8 cellular contexts compared by ENCODE assay signal in genomic region chr7:23247602-23248335, GRCh38. TPM values are rescaled to one million over a fixed set of nuclear protein-coding genes. Genes with fewer than 3 reads are reported as not detected.
DNase-seq lines count a peak whose midpoint lies in the region; ATAC-seq, FAIRE-seq and TF ChIP-seq lines count a peak whose summit lies in the region.

No MANE protein-coding gene starts in this region.

- H3K4me3 Mint-ChIP-seq in activated T-helper 1 cell treated with anti-CD3 and anti-CD28 coated beads, Interleukin-12 subunit alpha, Interleukin-12 subunit beta, Interleukin-2, Interleukin-4 antibody, amounts not matched to agents 30 ng/mL and 10 ng/mL and 1 ng/mL, durations not matched to agents 14 hours and 24 hours and 36 hours, result no peak overlapping the region

- H3K4me3 ChIP-seq in AG04449 (ENCODE audit: low read depth, low read length) (peak overlapping the region; percentile 57), HUES64 (ENCODE audit: low read length) (peak overlapping the region; percentile 25; the same call in 1 of the 2 replicates)

- 73% methylated on average over 53 of the region's 53 CpGs for WGBS in HUES64

- H3K4me1 ChIP-seq in HUES64 (ENCODE audit: insufficient read depth, low read length), result no peaks in the 10 kb centered on the region

- H3K27me3 Mint-ChIP-seq in activated T-helper 1 cell treated with anti-CD3 and anti-CD28 coated beads, Interleukin-12 subunit alpha, Interleukin-12 subunit beta, Interleukin-2, Interleukin-4 antibody, amounts not matched to agents 30 ng/mL and 10 ng/mL and 1 ng/mL, durations not matched to agents 14 hours and 24 hours and 36 hours (ENCODE audit: insufficient read depth), result peaks cover 78% of the 10 kb centered on the region

- intact Hi-C loops in activated T-helper 1 cell treated with anti-CD3 and anti-CD28 coated beads, Interleukin-12 subunit alpha, Interleukin-12 subunit beta, Interleukin-2, Interleukin-4 antibody, amounts not matched to agents 30 ng/mL and 10 ng/mL and 1 ng/mL, durations not matched to agents 14 hours and 24 hours and 36 hours (cut with micrococcal nuclease), result no loop called here

- no peak for TF ChIP-seq POLR2A in H54 (IDR thresholded peaks at IDR 0.05; ENCODE audit: low read depth, low read length)

- H3K36me3 ChIP-seq in HUES64 (ENCODE audit: insufficient read depth, low read length), result no peaks in the 10 kb centered on the region

- H3K9me3 ChIP-seq in HUES64 (ENCODE audit: insufficient read depth, low read depth, low read length), result peaks cover 5% of the 10 kb centered on the region; the same call in 1 of the 2 replicates

- no peaks in the 10 kb centered on the region for H3K36me3 Mint-ChIP-seq in activated T-helper 1 cell treated with anti-CD3 and anti-CD28 coated beads, Interleukin-12 subunit alpha, Interleukin-12 subunit beta, Interleukin-2, Interleukin-4 antibody, amounts not matched to agents 30 ng/mL and 10 ng/mL and 1 ng/mL, durations not matched to agents 14 hours and 24 hours and 36 hours (ENCODE audit: low read depth)

- H3K27ac Mint-ChIP-seq in activated T-helper 1 cell treated with anti-CD3 and anti-CD28 coated beads, Interleukin-12 subunit alpha, Interleukin-12 subunit beta, Interleukin-2, Interleukin-4 antibody, amounts not matched to agents 30 ng/mL and 10 ng/mL and 1 ng/mL, durations not matched to agents 14 hours and 24 hours and 36 hours, result no peak overlapping the region

- CTCF ChIA-PET in AG04449 (lab: Yijun Ruan, JAX), result interaction anchor here (0.7 to 3.0 kb wide), 8 partner anchors 10 to 298 kb away, joined by 3 to 20 read pairs (median 7); no protein-coding TSS in a partner anchor

- POLR2A ChIA-PET in AG04449 (lab: Yijun Ruan, JAX), result no interaction called here

- no peaks in the 10 kb centered on the region for H3K4me1 Mint-ChIP-seq in activated T-helper 1 cell treated with anti-CD3 and anti-CD28 coated beads, Interleukin-12 subunit alpha, Interleukin-12 subunit beta, Interleukin-2, Interleukin-4 antibody, amounts not matched to agents 30 ng/mL and 10 ng/mL and 1 ng/mL, durations not matched to agents 14 hours and 24 hours and 36 hours (ENCODE audit: low read depth)

- no peak overlapping the region for H3K27ac ChIP-seq in HUES64 (ENCODE audit: low read depth, low read length)

- peaks cover 6% of the 10 kb centered on the region for H3K27me3 ChIP-seq in HUES64 (ENCODE audit: insufficient read depth, low read length)

- ATAC-seq in GM21723 (IDR thresholded peaks at IDR 0.05; ENCODE audit: unreplicated experiment), result no peak

- no peaks in the 10 kb centered on the region for H3K9me3 Mint-ChIP-seq in activated T-helper 1 cell treated with anti-CD3 and anti-CD28 coated beads, Interleukin-12 subunit alpha, Interleukin-12 subunit beta, Interleukin-2, Interleukin-4 antibody, amounts not matched to agents 30 ng/mL and 10 ng/mL and 1 ng/mL, durations not matched to agents 14 hours and 24 hours and 36 hours

- DNase-seq in AG04449 (ENCODE audit: low read depth, low spot score) (no peak), ecto neural progenitor cell (ENCODE audit: low spot score) (peak; percentile 56), midbrain (lab: John Stamatoyannopoulos, UW) (peak; percentile 29), GM19238 (ENCODE audit: insufficient read length, low spot score) (no peak), H54 (ENCODE audit: insufficient read length, low spot score) (no peak)
- DNase-seq in activated T-helper 1 cell treated with anti-CD3 and anti-CD28 coated beads, Interleukin-12 subunit alpha, Interleukin-12 subunit beta, Interleukin-2, Interleukin-4 antibody, amounts not matched to agents 30 ng/mL and 10 ng/mL and 1 ng/mL, durations not matched to agents 14 hours and 24 hours and 36 hours (ENCODE audit: low spot score), result no peak

- no peak for FAIRE-seq in H54 (lab: Jason Lieb, UNC)

- TF ChIP-seq CTCF in AG04449 (IDR thresholded peaks at IDR 0.05; ENCODE audit: insufficient read depth, low read length, missing control alignments), result no peak

- H3K9ac ChIP-seq in HUES64 (ENCODE audit: low read depth, low read length), result no peak overlapping the region

RNA-seq across cellular contexts. Expression of gene GPNMB, which starts 1.2 kb away (rescaled TPM):
- 1.3 TPM for polyA plus RNA-seq in HUES64 (2013, experiment 1 of 2)
- polyA plus RNA-seq in HUES64 (2013, experiment 2 of 2), result 1.3 TPM
- total RNA-seq in activated T-helper 1 cell treated with anti-CD3 and anti-CD28 coated beads, Interleukin-12 subunit alpha, Interleukin-12 subunit beta, Interleukin-2, Interleukin-4 antibody, amounts not matched to agents 30 ng/mL and 10 ng/mL and 1 ng/mL, durations not matched to agents 14 hours and 24 hours and 36 hours, result 0.83 and 1.2 TPM in 2 replicates

RNA-seq across cellular contexts. Expression of gene MALSU1, which starts 51.4 kb away (rescaled TPM):
- polyA plus RNA-seq in HUES64 (2013, experiment 1 of 2), result 72.8 TPM
- 73.6 TPM for polyA plus RNA-seq in HUES64 (2013, experiment 2 of 2)
- 92.3 and 92.8 TPM in 2 replicates for total RNA-seq in activated T-helper 1 cell treated with anti-CD3 and anti-CD28 coated beads, Interleukin-12 subunit alpha, Interleukin-12 subunit beta, Interleukin-2, Interleukin-4 antibody, amounts not matched to agents 30 ng/mL and 10 ng/mL and 1 ng/mL, durations not matched to agents 14 hours and 24 hours and 36 hours

Comparison
In these comparisons a context has a peak if more than half of its experiments do, and no peak if none do; other contexts are left out.
1. DNase-seq: peak in ecto neural progenitor cell (single experiment) and midbrain (single experiment); none in AG04449 (single experiment), GM19238 (single experiment), activated T-helper 1 cell treated with anti-CD3 and anti-CD28 coated beads, Interleukin-12 subunit alpha, Interleukin-12 subunit beta, Interleukin-2, Interleukin-4 antibody, amounts not matched to agents 30 ng/mL and 10 ng/mL and 1 ng/mL, durations not matched to agents 14 hours and 24 hours and 36 hours (single experiment) and H54 (single experiment).